ENCODE assay signal across 1 cellular context in the genomic region with DNA sequence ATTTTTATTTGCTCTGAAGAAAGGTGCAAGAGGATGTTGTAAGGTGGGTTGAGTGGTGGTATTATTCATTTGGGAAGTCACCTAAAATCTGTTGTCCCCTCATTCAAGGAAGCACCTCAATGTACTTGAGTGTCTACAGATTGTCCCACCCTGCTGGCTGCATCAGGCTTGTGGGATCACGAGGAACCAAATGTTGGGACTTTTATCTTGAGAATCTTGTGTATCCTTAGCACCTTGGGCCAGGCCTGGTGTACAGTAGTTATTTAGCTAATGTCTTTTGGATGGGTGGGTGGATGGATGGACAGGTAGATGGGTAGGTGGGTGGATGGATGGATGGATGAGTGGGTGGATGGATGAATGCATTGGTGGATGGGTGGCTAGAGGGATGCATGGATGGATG.
A peak's percentile ranks its signal among the peaks of the same experiment; 100 is the strongest.
TF ChIP-seq lines count a peak whose summit lies in the region.

No MANE protein-coding gene starts in this region.

TF ChIP-seq in HEK293, 187 proteins besides CTCF, POLR2A, EP300 and RAD21:
- 0 out of 2 replicates have a peak, but pooled peaks have one; percentile 11 for TF ChIP-seq EGR2 (tag by site-specific recombination; IDR thresholded peaks at IDR 0.05; ENCODE audit: low read depth)
- TF ChIP-seq, protein P1, sequence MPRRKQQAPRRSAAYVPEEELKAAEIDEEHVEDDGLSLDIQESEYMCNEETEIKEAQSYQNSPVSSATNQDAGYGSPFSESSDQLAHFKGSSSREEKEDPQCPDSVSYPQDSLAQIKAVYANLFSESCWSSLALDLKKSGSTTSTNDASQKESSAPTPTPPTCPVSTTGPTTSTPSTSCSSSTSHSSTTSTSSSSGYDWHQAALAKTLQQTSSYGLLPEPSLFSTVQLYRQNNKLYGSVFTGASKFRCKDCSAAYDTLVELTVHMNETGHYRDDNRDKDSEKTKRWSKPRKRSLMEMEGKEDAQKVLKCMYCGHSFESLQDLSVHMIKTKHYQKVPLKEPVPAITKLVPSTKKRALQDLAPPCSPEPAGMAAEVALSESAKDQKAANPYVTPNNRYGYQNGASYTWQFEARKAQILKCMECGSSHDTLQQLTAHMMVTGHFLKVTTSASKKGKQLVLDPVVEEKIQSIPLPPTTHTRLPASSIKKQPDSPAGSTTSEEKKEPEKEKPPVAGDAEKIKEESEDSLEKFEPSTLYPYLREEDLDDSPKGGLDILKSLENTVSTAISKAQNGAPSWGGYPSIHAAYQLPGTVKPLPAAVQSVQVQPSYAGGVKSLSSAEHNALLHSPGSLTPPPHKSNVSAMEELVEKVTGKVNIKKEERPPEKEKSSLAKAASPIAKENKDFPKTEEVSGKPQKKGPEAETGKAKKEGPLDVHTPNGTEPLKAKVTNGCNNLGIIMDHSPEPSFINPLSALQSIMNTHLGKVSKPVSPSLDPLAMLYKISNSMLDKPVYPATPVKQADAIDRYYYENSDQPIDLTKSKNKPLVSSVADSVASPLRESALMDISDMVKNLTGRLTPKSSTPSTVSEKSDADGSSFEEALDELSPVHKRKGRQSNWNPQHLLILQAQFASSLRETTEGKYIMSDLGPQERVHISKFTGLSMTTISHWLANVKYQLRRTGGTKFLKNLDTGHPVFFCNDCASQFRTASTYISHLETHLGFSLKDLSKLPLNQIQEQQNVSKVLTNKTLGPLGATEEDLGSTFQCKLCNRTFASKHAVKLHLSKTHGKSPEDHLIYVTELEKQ (tag by site-specific recombination; IDR thresholded peaks at IDR 0.05; ENCODE audit: borderline replicate concordance) = no peak
